27 cellular contexts compared by ENCODE assay signal in genomic region chr20:3861191-3861590, GRCh38.
"Had no signal": no experiment of that assay in that cellular context is flagged by ENCODE, and none has a peak within 500 bp of the region (broad histone marks: within the 10 kb centered on the region; RNA-seq: fewer than 3 reads in every experiment).

No MANE protein-coding gene starts in this region.

- ATAC-seq: activated CD4-positive, alpha-beta T cell treated with anti-CD3 and anti-CD28 coated beads for 36 hours; activated CD8-positive, alpha-beta memory T cell treated with anti-CD3 and anti-CD28 coated beads, Interleukin-2, amount 10 ng/mL, durations not matched to agents 7 days and 5 days; activated CD8-positive, alpha-beta T cell treated with anti-CD3 and anti-CD28 coated beads, Interleukin-2, amount 10 ng/mL, durations not matched to agents 7 days and 5 days; activated naive CD8-positive, alpha-beta T cell treated with anti-CD3 and anti-CD28 coated beads, Interleukin-2, amount 50 U/mL, for 24 hours; activated T-cell treated with anti-CD3 and anti-CD28 coated beads, Interleukin-2, amount 50 U/mL, for 4 hours; activated T-helper 17 cell treated with anti-CD3 and anti-CD28 coated beads, Interleukin-2, amount 50 U/mL, for 72 hours; body of pancreas; esophagus mucosa had no signal

- H3K9me3 Mint-ChIP-seq: activated CD4-positive, alpha-beta memory T cell treated with anti-CD3 and anti-CD28 coated beads for 36 hours; activated CD4-positive, alpha-beta T cell treated with anti-CD3 and anti-CD28 coated beads, Interleukin-2, amount 10 ng/mL, durations not matched to agents 24 days and 14 days; activated naive CD4-positive, alpha-beta T cell treated with anti-CD3 and anti-CD28 coated beads, Interleukin-2, amount 50 U/mL, for 24 hours; activated naive CD8-positive, alpha-beta T cell treated with anti-CD3 and anti-CD28 coated beads for 36 hours; activated naive CD8-positive, alpha-beta T cell treated with anti-CD3 and anti-CD28 coated beads, Interleukin-2, amount 50 U/mL, for 24 hours; activated T-cell treated with anti-CD3 and anti-CD28 coated beads, Interleukin-2, amount 50 U/mL, for 4 hours; activated T-helper 17 cell treated with anti-CD3 and anti-CD28 coated beads, Interleukin-2, amount 50 U/mL, for 72 hours had no signal

- H3K27me3 Mint-ChIP-seq: activated CD4-positive, alpha-beta memory T cell treated with anti-CD3 and anti-CD28 coated beads for 36 hours; activated CD4-positive, alpha-beta T cell treated with anti-CD3 and anti-CD28 coated beads for 36 hours; activated CD4-positive, alpha-beta T cell treated with anti-CD3 and anti-CD28 coated beads, Interleukin-2, amount 10 ng/mL, durations not matched to agents 24 days and 14 days; activated CD8-positive, alpha-beta memory T cell treated with anti-CD3 and anti-CD28 coated beads, Interleukin-2, amount 10 ng/mL, durations not matched to agents 7 days and 5 days; activated naive CD4-positive, alpha-beta T cell treated with anti-CD3 and anti-CD28 coated beads, Interleukin-2, amount 50 U/mL, for 24 hours; activated naive CD8-positive, alpha-beta T cell treated with anti-CD3 and anti-CD28 coated beads for 36 hours; activated naive CD8-positive, alpha-beta T cell treated with anti-CD3 and anti-CD28 coated beads, Interleukin-2, amount 50 U/mL, for 24 hours; activated T-helper 17 cell treated with anti-CD3 and anti-CD28 coated beads, Interleukin-2, amount 50 U/mL, for 72 hours had no signal

- H3K4me3 Mint-ChIP-seq: activated CD4-positive, alpha-beta memory T cell treated with anti-CD3 and anti-CD28 coated beads for 36 hours; activated CD4-positive, alpha-beta T cell treated with anti-CD3 and anti-CD28 coated beads for 36 hours; activated CD4-positive, alpha-beta T cell treated with anti-CD3 and anti-CD28 coated beads, Interleukin-2, amount 10 ng/mL, durations not matched to agents 24 days and 14 days; activated CD8-positive, alpha-beta memory T cell treated with anti-CD3 and anti-CD28 coated beads, Interleukin-2, amount 10 ng/mL, durations not matched to agents 7 days and 5 days; activated CD8-positive, alpha-beta T cell treated with anti-CD3 and anti-CD28 coated beads, Interleukin-2, amount 10 ng/mL, durations not matched to agents 7 days and 5 days; activated naive CD4-positive, alpha-beta T cell treated with anti-CD3 and anti-CD28 coated beads, Interleukin-2, amount 50 U/mL, for 24 hours; activated naive CD8-positive, alpha-beta T cell treated with anti-CD3 and anti-CD28 coated beads for 36 hours; activated naive CD8-positive, alpha-beta T cell treated with anti-CD3 and anti-CD28 coated beads, Interleukin-2, amount 50 U/mL, for 24 hours; activated T-cell treated with anti-CD3 and anti-CD28 coated beads, Interleukin-2, amount 50 U/mL, for 4 hours; activated T-helper 17 cell treated with anti-CD3 and anti-CD28 coated beads, Interleukin-2, amount 50 U/mL, for 72 hours had no signal

- H3K9me3 ChIP-seq: adrenal gland, body of pancreas had no signal

- H3K4me3 ChIP-seq: adrenal gland, body of pancreas had no signal

- H3K27me3 ChIP-seq: adrenal gland, body of pancreas had no signal

- DNase-seq: activated CD4-positive, alpha-beta memory T cell treated with anti-CD3 and anti-CD28 coated beads for 36 hours; activated CD4-positive, alpha-beta T cell treated with anti-CD3 and anti-CD28 coated beads for 36 hours; activated CD4-positive, alpha-beta T cell treated with anti-CD3 and anti-CD28 coated beads, Interleukin-2, amount 10 ng/mL, durations not matched to agents 24 days and 14 days; activated CD4-positive, CD25-positive, alpha-beta regulatory T cell; activated CD4-positive, CD25-positive, alpha-beta regulatory T cell treated with anti-CD3 and anti-CD28 coated beads, Interleukin-2, amount 50 U/mL, for 72 hours; activated CD8-positive, alpha-beta memory T cell treated with anti-CD3 and anti-CD28 coated beads, Interleukin-2, amount 10 ng/mL, durations not matched to agents 7 days and 5 days; activated CD8-positive, alpha-beta memory T cell treated with anti-CD3 and anti-CD28 coated beads, Interleukin-2, amount 50 U/mL, for 4 hours; activated CD8-positive, alpha-beta T cell treated with anti-CD3 and anti-CD28 coated beads, Interleukin-2, amount 10 ng/mL, durations not matched to agents 7 days and 5 days; activated effector memory CD4-positive, alpha-beta T cell treated with Interleukin-2 at 50 U/mL for 16 hours; activated gamma-delta T cell treated with Interleukin-2 at 50 U/mL for 16 hours; activated naive CD4-positive, alpha-beta T cell treated with Interleukin-2 at 50 U/mL for 16 hours; activated naive CD8-positive, alpha-beta T cell treated with anti-CD3 and anti-CD28 coated beads for 36 hours; activated naive CD8-positive, alpha-beta T cell treated with anti-CD3 and anti-CD28 coated beads, Interleukin-2, amount 50 U/mL, for 24 hours; activated T-cell treated with anti-CD3 and anti-CD28 coated beads, Interleukin-2, amount 50 U/mL, for 4 hours; adrenal gland; amygdala; aorta; body of pancreas; caudate nucleus; cortex of kidney; effector CD8-positive, alpha-beta T cell; foreskin fibroblast; head of caudate nucleus; T-helper 2 cell had no signal

- H3K27ac Mint-ChIP-seq: activated CD4-positive, alpha-beta memory T cell treated with anti-CD3 and anti-CD28 coated beads for 36 hours; activated CD4-positive, alpha-beta T cell treated with anti-CD3 and anti-CD28 coated beads for 36 hours; activated CD4-positive, alpha-beta T cell treated with anti-CD3 and anti-CD28 coated beads, Interleukin-2, amount 10 ng/mL, durations not matched to agents 24 days and 14 days; activated CD8-positive, alpha-beta memory T cell treated with anti-CD3 and anti-CD28 coated beads, Interleukin-2, amount 10 ng/mL, durations not matched to agents 7 days and 5 days; activated CD8-positive, alpha-beta T cell treated with anti-CD3 and anti-CD28 coated beads, Interleukin-2, amount 10 ng/mL, durations not matched to agents 7 days and 5 days; activated naive CD4-positive, alpha-beta T cell treated with anti-CD3 and anti-CD28 coated beads, Interleukin-2, amount 50 U/mL, for 24 hours; activated naive CD8-positive, alpha-beta T cell treated with anti-CD3 and anti-CD28 coated beads for 36 hours; activated naive CD8-positive, alpha-beta T cell treated with anti-CD3 and anti-CD28 coated beads, Interleukin-2, amount 50 U/mL, for 24 hours; activated T-helper 17 cell treated with anti-CD3 and anti-CD28 coated beads, Interleukin-2, amount 50 U/mL, for 72 hours had no signal

- H3K4me1 ChIP-seq: adrenal gland, body of pancreas had no signal

- H3K27ac ChIP-seq: adrenal gland, body of pancreas had no signal

- H3K4me1 Mint-ChIP-seq: activated CD4-positive, alpha-beta T cell treated with anti-CD3 and anti-CD28 coated beads for 36 hours; activated naive CD8-positive, alpha-beta T cell treated with anti-CD3 and anti-CD28 coated beads for 36 hours; activated T-helper 17 cell treated with anti-CD3 and anti-CD28 coated beads, Interleukin-2, amount 50 U/mL, for 72 hours had no signal
